ENCODE assay signal across 2 cellular contexts in the genomic region with DNA sequence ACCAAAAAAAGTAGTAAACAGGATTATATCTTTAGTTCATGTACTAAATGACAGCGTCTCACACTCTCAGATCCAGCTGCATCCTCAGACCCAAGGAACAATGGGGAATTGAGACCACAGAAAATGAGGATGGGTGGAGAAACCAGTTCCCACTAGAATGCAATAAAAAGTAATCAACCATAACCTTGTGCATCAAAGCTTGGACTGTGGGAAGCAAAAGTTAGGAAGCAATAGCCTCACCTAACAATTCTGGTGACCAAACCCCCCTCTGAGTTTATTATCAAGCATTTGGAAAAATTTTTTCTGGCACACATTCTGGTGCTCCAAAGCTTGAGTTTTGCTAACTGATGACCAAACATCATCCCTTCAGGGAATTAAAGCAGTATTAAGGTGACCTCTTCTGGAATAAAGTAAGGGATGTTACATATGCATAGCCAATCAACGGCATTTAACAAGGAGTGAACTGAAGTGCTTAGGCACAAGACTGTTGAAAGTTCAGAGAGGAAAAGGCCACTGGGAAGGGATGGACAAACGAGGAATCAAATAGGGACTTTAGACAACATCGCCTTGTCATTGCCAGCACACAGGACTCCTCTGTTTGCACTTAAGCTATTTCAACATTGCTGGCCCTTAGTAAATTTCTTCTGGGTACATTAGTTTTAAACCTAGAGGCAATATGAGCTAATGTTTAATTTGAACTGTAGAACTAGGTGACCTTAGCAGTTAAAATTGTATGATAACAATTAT.
TF ChIP-seq lines count a peak whose summit lies in the region.

No MANE protein-coding gene starts in this region.

TF ChIP-seq in GM23338, 12 proteins besides CTCF, POLR2A, EP300 and RAD21 (continues in another document):
- TF ChIP-seq, protein P1, sequence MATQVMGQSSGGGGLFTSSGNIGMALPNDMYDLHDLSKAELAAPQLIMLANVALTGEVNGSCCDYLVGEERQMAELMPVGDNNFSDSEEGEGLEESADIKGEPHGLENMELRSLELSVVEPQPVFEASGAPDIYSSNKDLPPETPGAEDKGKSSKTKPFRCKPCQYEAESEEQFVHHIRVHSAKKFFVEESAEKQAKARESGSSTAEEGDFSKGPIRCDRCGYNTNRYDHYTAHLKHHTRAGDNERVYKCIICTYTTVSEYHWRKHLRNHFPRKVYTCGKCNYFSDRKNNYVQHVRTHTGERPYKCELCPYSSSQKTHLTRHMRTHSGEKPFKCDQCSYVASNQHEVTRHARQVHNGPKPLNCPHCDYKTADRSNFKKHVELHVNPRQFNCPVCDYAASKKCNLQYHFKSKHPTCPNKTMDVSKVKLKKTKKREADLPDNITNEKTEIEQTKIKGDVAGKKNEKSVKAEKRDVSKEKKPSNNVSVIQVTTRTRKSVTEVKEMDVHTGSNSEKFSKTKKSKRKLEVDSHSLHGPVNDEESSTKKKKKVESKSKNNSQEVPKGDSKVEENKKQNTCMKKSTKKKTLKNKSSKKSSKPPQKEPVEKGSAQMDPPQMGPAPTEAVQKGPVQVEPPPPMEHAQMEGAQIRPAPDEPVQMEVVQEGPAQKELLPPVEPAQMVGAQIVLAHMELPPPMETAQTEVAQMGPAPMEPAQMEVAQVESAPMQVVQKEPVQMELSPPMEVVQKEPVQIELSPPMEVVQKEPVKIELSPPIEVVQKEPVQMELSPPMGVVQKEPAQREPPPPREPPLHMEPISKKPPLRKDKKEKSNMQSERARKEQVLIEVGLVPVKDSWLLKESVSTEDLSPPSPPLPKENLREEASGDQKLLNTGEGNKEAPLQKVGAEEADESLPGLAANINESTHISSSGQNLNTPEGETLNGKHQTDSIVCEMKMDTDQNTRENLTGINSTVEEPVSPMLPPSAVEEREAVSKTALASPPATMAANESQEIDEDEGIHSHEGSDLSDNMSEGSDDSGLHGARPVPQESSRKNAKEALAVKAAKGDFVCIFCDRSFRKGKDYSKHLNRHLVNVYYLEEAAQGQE (IDR thresholded peaks at IDR 0.05; ENCODE audit: unreplicated experiment), result no peak
- TF ChIP-seq CREB1 (CRISPR knock-in tag; IDR thresholded peaks at IDR 0.05; ENCODE audit: low read depth) (no peak), EZH2 (IDR thresholded peaks at IDR 0.05; ENCODE audit: low read depth, unreplicated experiment) (no peak), ZNF331 (CRISPR knock-in tag; IDR thresholded peaks at IDR 0.05; ENCODE audit: low read depth) (no peak), EZH2phosphoT487 (IDR thresholded peaks at IDR 0.05; ENCODE audit: unreplicated experiment) (no peak)
- TF ChIP-seq, protein P2, sequence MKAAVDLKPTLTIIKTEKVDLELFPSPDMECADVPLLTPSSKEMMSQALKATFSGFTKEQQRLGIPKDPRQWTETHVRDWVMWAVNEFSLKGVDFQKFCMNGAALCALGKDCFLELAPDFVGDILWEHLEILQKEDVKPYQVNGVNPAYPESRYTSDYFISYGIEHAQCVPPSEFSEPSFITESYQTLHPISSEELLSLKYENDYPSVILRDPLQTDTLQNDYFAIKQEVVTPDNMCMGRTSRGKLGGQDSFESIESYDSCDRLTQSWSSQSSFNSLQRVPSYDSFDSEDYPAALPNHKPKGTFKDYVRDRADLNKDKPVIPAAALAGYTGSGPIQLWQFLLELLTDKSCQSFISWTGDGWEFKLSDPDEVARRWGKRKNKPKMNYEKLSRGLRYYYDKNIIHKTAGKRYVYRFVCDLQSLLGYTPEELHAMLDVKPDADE (IDR thresholded peaks at IDR 0.05), result no peak
- TF ChIP-seq, protein P3, sequence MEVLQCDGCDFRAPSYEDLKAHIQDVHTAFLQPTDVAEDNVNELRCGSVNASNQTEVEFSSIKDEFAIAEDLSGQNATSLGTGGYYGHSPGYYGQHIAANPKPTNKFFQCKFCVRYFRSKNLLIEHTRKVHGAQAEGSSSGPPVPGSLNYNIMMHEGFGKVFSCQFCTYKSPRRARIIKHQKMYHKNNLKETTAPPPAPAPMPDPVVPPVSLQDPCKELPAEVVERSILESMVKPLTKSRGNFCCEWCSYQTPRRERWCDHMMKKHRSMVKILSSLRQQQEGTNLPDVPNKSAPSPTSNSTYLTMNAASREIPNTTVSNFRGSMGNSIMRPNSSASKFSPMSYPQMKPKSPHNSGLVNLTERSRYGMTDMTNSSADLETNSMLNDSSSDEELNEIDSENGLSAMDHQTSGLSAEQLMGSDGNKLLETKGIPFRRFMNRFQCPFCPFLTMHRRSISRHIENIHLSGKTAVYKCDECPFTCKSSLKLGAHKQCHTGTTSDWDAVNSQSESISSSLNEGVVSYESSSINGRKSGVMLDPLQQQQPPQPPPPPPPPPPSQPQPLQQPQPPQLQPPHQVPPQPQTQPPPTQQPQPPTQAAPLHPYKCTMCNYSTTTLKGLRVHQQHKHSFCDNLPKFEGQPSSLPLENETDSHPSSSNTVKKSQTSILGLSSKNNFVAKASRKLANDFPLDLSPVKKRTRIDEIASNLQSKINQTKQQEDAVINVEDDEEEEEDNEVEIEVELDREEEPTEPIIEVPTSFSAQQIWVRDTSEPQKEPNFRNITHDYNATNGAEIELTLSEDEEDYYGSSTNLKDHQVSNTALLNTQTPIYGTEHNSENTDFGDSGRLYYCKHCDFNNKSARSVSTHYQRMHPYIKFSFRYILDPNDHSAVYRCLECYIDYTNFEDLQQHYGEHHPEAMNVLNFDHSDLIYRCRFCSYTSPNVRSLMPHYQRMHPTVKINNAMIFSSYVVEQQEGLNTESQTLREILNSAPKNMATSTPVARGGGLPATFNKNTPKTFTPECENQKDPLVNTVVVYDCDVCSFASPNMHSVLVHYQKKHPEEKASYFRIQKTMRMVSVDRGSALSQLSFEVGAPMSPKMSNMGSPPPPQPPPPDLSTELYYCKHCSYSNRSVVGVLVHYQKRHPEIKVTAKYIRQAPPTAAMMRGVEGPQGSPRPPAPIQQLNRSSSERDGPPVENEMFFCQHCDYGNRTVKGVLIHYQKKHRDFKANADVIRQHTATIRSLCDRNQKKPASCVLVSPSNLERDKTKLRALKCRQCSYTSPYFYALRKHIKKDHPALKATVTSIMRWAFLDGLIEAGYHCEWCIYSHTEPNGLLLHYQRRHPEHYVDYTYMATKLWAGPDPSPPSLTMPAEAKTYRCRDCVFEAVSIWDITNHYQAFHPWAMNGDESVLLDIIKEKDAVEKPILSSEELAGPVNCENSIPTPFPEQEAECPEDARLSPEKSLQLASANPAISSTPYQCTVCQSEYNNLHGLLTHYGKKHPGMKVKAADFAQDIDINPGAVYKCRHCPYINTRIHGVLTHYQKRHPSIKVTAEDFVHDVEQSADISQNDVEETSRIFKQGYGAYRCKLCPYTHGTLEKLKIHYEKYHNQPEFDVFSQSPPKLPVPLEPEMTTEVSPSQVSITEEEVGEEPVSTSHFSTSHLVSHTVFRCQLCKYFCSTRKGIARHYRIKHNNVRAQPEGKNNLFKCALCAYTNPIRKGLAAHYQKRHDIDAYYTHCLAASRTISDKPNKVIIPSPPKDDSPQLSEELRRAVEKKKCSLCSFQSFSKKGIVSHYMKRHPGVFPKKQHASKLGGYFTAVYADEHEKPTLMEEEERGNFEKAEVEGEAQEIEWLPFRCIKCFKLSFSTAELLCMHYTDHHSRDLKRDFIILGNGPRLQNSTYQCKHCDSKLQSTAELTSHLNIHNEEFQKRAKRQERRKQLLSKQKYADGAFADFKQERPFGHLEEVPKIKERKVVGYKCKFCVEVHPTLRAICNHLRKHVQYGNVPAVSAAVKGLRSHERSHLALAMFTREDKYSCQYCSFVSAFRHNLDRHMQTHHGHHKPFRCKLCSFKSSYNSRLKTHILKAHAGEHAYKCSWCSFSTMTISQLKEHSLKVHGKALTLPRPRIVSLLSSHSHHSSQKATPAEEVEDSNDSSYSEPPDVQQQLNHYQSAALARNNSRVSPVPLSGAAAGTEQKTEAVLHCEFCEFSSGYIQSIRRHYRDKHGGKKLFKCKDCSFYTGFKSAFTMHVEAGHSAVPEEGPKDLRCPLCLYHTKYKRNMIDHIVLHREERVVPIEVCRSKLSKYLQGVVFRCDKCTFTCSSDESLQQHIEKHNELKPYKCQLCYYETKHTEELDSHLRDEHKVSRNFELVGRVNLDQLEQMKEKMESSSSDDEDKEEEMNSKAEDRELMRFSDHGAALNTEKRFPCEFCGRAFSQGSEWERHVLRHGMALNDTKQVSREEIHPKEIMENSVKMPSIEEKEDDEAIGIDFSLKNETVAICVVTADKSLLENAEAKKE (CRISPR knock-in tag; IDR thresholded peaks at IDR 0.05), result no peak

TF ChIP-seq in Ishikawa, 13 proteins besides CTCF, POLR2A, EP300 and RAD21 (continued from another document):
- TF ChIP-seq, protein P1 (IDR thresholded peaks at IDR 0.05; ENCODE audit: low read depth), result no peak
- no peak; the same call in 1 of the 2 replicates for TF ChIP-seq TEAD4 (IDR thresholded peaks at IDR 0.05)
- peak; percentile 59; the same call in 1 of the 2 replicates for TF ChIP-seq TCF12 (IDR thresholded peaks at IDR 0.05; ENCODE audit: low read depth)
- TF ChIP-seq YY1 (IDR thresholded peaks at IDR 0.05; ENCODE audit: low read depth), result 0 out of 2 replicates have a peak, but pooled peaks have one; percentile 23
TF ChIP-seq in Ishikawa: peak in this region for 3.
